In the genomic region with DNA sequence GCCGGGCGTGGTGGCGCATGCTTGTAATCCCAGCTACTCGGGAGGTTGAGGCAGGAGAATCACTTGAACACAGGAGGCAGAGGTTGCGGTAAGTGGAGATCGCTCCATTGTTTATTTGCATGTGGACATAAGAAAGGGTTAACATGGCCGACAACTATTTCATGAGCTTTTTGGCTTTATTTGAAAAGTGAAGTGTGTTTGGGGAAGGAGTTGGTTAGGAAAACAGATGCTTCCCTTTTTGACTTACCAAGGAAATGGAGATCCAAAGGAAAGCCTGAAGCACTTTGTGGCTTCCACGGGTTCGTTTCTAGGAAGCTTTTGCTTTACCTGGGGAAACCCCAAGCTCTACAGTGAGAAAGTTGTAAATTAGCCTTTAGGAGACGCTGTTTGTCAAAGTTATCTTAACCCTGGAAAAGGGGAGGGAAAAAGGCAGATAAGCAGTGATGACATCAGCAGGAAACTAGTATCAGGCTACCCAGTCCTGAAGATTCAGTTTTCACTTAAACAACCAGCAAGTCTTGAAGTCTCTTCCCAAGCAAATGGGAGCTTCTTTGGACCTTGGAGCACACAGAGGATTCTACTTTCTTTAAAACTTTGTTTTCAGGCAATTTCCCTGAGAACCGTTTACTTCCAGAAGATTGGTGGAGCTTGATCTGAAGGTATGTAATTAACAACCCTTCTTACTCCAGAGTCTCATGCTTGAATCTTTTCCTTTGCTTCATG, we compare ENCODE assay signal across 8 cellular contexts. TPM values are rescaled to one million over a fixed set of nuclear protein-coding genes. Genes with fewer than 3 reads are reported as not detected.
DNase-seq lines count a peak whose midpoint lies in the region; ATAC-seq lines count a peak whose summit lies in the region.

A gene with protein sequence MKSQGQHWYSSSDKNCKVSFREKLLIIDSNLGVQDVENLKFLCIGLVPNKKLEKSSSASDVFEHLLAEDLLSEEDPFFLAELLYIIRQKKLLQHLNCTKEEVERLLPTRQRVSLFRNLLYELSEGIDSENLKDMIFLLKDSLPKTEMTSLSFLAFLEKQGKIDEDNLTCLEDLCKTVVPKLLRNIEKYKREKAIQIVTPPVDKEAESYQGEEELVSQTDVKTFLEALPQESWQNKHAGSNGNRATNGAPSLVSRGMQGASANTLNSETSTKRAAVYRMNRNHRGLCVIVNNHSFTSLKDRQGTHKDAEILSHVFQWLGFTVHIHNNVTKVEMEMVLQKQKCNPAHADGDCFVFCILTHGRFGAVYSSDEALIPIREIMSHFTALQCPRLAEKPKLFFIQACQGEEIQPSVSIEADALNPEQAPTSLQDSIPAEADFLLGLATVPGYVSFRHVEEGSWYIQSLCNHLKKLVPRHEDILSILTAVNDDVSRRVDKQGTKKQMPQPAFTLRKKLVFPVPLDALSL (plus strand): TSS at position 492 of the 723 bp plus-strand sequence. CDS start 2,637 bp downstream, outside the sequence.

- H3K36me3 ChIP-seq in SJCRH30 = no peaks in the 10 kb centered on the region

- ATAC-seq in GM19351 (IDR thresholded peaks at IDR 0.05; ENCODE audit: unreplicated experiment) (peak; percentile 78), HG03460 (IDR thresholded peaks at IDR 0.05; ENCODE audit: unreplicated experiment) (peak; percentile 74)

- no peak within 1 kb of the TSS for H3K27ac ChIP-seq in SJCRH30

- no peaks in the 10 kb centered on the region for H3K4me1 ChIP-seq in SJCRH30

- in situ Hi-C loops in endometrial microvascular endothelial cells (cut with HindIII; ENCODE audit: inconsistent ontology term, low pct_unique_long_range_greater_than_20kb, low sequenced_read_pairs) = no loop called here

- peak within 1 kb of the TSS; percentile 27 for H3K4me3 ChIP-seq in SJCRH30

- DNase-seq in Daoy (ENCODE audit: low read depth) (peak; percentile 67), SJCRH30 (peak in 1 of 2 experiments; percentile 35), mucosa of gallbladder (ENCODE audit: low spot score) (peak; percentile 53), cerebellum (ENCODE audit: low spot score) (no peak), NCI-H524 treated with DMSO at 0.1 percent for 48 hours (lab: John Stamatoyannopoulos, UW) (no peak)

- H3K27me3 ChIP-seq in SJCRH30 = no peaks in the 10 kb centered on the region

- no peaks in the 10 kb centered on the region for H3K9me3 ChIP-seq in SJCRH30 (replicated peaks)

RNA-seq across cellular contexts. Expression of the gene that starts here (rescaled TPM):
- total RNA-seq in Daoy (2014; rRNA removed; shearing (Covaris generic)) = 2.3 and 2.9 TPM in 2 replicates
- total RNA-seq in SJCRH30 (2014; rRNA removed; shearing (Covaris generic)) = 1.0 and 1.1 TPM in 2 replicates
- total RNA-seq in endometrial microvascular endothelial cells (ENCODE audit: inconsistent ontology term) (19.9 TPM), mucosa of gallbladder (18.9 TPM), cerebellum (3.7 TPM)

Comparison
In these comparisons a context has a peak if more than half of its experiments do, and no peak if none do; other contexts are left out.
1. DNase-seq: peak in Daoy (single experiment) and mucosa of gallbladder (single experiment); none in cerebellum (single experiment) and NCI-H524 treated with DMSO at 0.1 percent for 48 hours (single experiment).